Comparison of ENCODE assay signal across 35 cellular contexts in the genomic region with DNA sequence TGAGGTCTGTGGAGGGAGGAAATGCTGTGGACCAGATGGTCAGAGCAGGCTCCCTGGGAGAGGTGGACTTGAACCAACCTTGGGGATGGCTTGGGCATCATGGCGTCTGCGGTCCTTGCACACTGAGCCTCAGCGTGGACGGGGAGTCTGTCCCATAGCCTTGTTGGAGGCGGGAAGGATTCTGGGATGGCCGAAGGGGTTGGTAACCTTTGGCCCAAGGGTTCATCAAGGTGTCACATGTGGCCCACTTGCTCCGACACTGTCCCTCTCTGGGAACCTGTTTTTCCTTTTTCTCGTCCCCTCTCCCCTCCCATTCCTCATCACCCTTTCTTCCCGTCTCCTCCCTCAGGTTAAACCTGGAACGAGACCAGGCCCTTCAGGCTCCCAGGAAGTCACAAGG.
"Had no signal": no experiment of that assay in that cellular context is flagged by ENCODE, and none has a peak within 500 bp of the region (broad histone marks: within the 10 kb centered on the region; RNA-seq: fewer than 3 reads in every experiment).

No MANE protein-coding gene starts in this region.

- H3K4me3 ChIP-seq: MG63 had no signal

- H3K27me3 ChIP-seq: MG63 had no signal

- H3K9ac ChIP-seq: KMS-11 had no signal

- DNase-seq: Karpas-422, Kasumi-1, MG63, MM.1S, MV-4-11, NCI-H1048, NCI-H1092, NCI-H1092 treated with DMSO at 0.1 percent for 48 hours, NCI-H1105, NCI-H1105 treated with DMSO at 0.1 percent for 48 hours, NCI-H1417, NCI-H1417 treated with DMSO at 0.1 percent for 48 hours, NCI-H1436, NCI-H1436 treated with DMSO at 0.1 percent for 48 hours, NCI-H146, NCI-H1694, NCI-H1694 treated with DMSO at 0.1 percent for 48 hours, NCI-H187, NCI-H187 treated with DMSO at 0.1 percent for 48 hours, NCI-H1930, NCI-H2029, NCI-H2029 treated with DMSO at 0.1 percent for 48 hours, NCI-H2081, NCI-H2081 treated with DMSO at 0.1 percent for 48 hours, NCI-H2107, NCI-H2171, NCI-H2171 treated with DMSO at 0.1 percent for 48 hours, NCI-H2227 treated with DMSO at 0.1 percent for 48 hours, NCI-H226, NCI-H345, NCI-H446, NCI-H446 treated with DMSO at 0.1 percent for 48 hours, NCI-H510A, NCI-H510A treated with DMSO at 0.1 percent for 48 hours had no signal

- H3K36me3 ChIP-seq: MG63 had no signal

- H3K27ac ChIP-seq: KMS-11 had no signal

- H3K9me3 ChIP-seq: MG63 had no signal
